ENCODE assay signal across 8 cellular contexts in the genomic region with DNA sequence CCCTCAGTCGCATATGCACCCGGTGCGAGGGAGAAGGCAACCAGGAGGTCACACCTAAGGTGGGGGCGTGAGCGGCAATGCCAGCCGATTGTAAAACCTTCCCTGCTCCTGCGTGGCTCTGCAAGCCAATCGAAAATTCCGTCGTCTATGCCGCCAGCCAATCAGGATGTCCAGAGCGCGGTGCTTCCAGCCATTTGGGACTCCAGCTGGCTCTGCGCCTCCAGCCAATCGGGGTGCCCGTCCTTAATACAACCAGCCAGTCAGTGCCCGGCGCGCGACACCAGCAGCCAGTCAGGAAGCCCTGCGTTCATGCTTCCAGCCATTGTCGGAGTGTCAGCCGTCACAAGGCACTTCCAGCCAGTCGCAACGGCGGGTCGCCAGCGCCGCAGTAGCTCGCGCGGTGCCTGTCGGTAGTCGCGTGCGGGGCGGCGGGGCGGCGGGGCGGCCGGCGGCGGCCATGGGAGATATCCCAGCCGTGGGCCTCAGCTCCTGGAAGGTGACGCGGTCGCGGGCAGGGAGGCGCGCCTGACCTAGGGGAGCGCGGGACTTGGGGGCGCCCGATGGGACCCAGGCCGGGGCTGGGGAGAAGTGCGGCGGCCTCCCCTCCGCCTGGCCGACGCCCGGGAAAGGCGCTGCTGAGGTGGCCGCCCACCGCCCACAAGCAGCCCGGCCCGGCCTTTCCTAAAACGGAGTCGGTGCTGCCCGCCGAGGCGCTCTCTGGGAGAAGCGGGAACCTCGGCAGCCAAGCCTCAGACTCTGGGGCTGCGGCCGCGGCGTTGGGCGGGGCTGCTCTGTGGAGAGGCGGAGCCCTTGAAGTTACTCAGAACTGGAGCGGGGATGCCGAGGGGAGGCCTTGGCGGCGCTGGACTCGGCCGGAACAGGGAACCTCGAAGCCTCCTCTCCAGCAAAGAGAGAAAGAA. TPM values are rescaled to one million over a fixed set of nuclear protein-coding genes. Genes with fewer than 3 reads are reported as not detected.
DNase-seq lines count a peak whose midpoint lies in the region; FAIRE-seq and TF ChIP-seq lines count a peak whose summit lies in the region.

Gene AKR1E2, plus strand, starts transcription at position 340 of the 920 bp plus-strand sequence. Its CDS starts 118 bp downstream, at position 458.

- no peak for TF ChIP-seq CTCF in AG04449 (IDR thresholded peaks at IDR 0.05; ENCODE audit: insufficient read depth, low read length, missing control alignments)
- no peak for TF ChIP-seq CTCF in endothelial cell of umbilical vein (IDR thresholded peaks at IDR 0.05; ENCODE audit: extremely low read depth in 1 of 2, insufficient read depth in 1 of 2, low read depth in 1 of 2, low read length in 2 of 2)

- no peaks in the 10 kb centered on the region for H4K20me1 ChIP-seq in endothelial cell of umbilical vein (replicated peaks; ENCODE audit: control insufficient read depth, extremely low read depth, insufficient read depth, low read length)

- H3K9ac ChIP-seq in endothelial cell of umbilical vein (replicated peaks; ENCODE audit: extremely low read depth, insufficient read depth, low read length), result peak within 1 kb of the TSS; percentile 87

- TF ChIP-seq POLR2A in endothelial cell of umbilical vein (IDR thresholded peaks at IDR 0.05; ENCODE audit: low read depth, low read length), result no peak

- peak; percentile 96 for FAIRE-seq in endothelial cell of umbilical vein (lab: Jason Lieb, UNC)

- H3K4me2 ChIP-seq in endothelial cell of umbilical vein (ENCODE audit: insufficient read depth, low read length), result peak within 1 kb of the TSS; percentile 64

- POLR2A ChIA-PET in AG04449 (lab: Yijun Ruan, JAX) (no interaction called here), endothelial cell of umbilical vein (lab: Charles Lee) (interaction anchor here (0.7 to 0.8 kb wide), 2 partner anchors 620 to 1048 kb away, joined by 3 to 4 read pairs; no protein-coding TSS in a partner anchor)

- H3K9me1 ChIP-seq in endothelial cell of umbilical vein (replicated peaks; ENCODE audit: control insufficient read depth, extremely low read depth, insufficient read depth, low read length), result no peaks in the 10 kb centered on the region

- H3K4me1 ChIP-seq in endothelial cell of umbilical vein (ENCODE audit: control insufficient read depth, extremely low read depth, insufficient read depth, low read length), result peaks cover 5% of the 10 kb centered on the region

- no peaks in the 10 kb centered on the region for H3K36me3 ChIP-seq in endothelial cell of umbilical vein (ENCODE audit: control insufficient read depth in 2 of 2, extremely low read depth in 1 of 2, insufficient read depth in 2 of 2, low read length in 2 of 2)

- BruUV-seq in endothelial cell of umbilical vein (replicated peaks; lab: Mats Ljungman, UMichigan), result TSS peak; percentile 40

- peak; percentile 55 for DNase-seq in AG04449 (ENCODE audit: low read depth, low spot score)
- DNase-seq in GOT3 (lab: John Stamatoyannopoulos, UW), result peak; percentile 50
- DNase-seq in NCI-H748 treated with DMSO at 0.1 percent for 48 hours (lab: John Stamatoyannopoulos, UW), result peak; percentile 15
- DNase-seq in activated T-cell treated with anti-CD3 and anti-CD28 coated beads, Interleukin-2, amount 50 U/mL, for 1 hour, result peak; percentile 70
- peak; percentile 94 for DNase-seq in endothelial cell of umbilical vein (ENCODE audit: low read depth, low spot score)
- DNase-seq in mesenteric fat pad (ENCODE audit: low spot score), result peak; percentile 95
- peak; percentile 48 to 88 (median 70) for DNase-seq in stimulated activated CD4-positive, alpha-beta T cell treated with anti-CD3 and anti-CD28 coated beads, TNF-alpha, amount 100 ng/mL, for 48 hours (ENCODE audit: low read depth in 3 of 3)
- DNase-seq in A172 (ENCODE audit: low spot score), result no peak

- dilution Hi-C loops in endothelial cell of umbilical vein (cut with MboI; ENCODE audit: extremely low pct_ligation_motif_present, low sequenced_read_pairs), result no loop called here

- peak within 1 kb of the TSS; percentile 78 for H3K27ac ChIP-seq in endothelial cell of umbilical vein (ENCODE audit: insufficient read depth, low read depth, low read length)

- CTCF ChIA-PET in AG04449 (lab: Yijun Ruan, JAX) (interaction anchor here (0.8 to 8.2 kb wide), 6 partner anchors 8 to 608 kb away, joined by 3 to 68 read pairs (median 6); no protein-coding TSS in a partner anchor), endothelial cell of umbilical vein (lab: Charles Lee) (interaction anchor here (0.8 to 4.9 kb wide), 5 partner anchors 11 to 608 kb away, joined by 3 to 27 read pairs (median 8); no protein-coding TSS in a partner anchor)

- peaks cover 0 to 1% of the 10 kb centered on the region in 2 experiments for H3K27me3 ChIP-seq in endothelial cell of umbilical vein (ENCODE audit: control insufficient read depth in 2 of 2, insufficient read depth in 2 of 2, low read length in 2 of 2)

- intact Hi-C loops in endothelial cell of umbilical vein (cut with micrococcal nuclease), result loop anchor here (1.0 kb wide), 1 partner anchor 23 kb away; no protein-coding TSS in a partner anchor

- H3K4me3 ChIP-seq in AG04449 (ENCODE audit: low read depth, low read length) (peak within 1 kb of the TSS; percentile 59), endothelial cell of umbilical vein (replicated peaks in 1 of 3; ENCODE audit: insufficient read depth in 1 of 3, low read depth in 1 of 3, low read length in 3 of 3) (peak within 1 kb of the TSS; percentile 25 to 50 (median 39))

- H2AFZ ChIP-seq in endothelial cell of umbilical vein (ENCODE audit: low read depth, low read length), result peak within 1 kb of the TSS; percentile 13

- H3K79me2 ChIP-seq in endothelial cell of umbilical vein (ENCODE audit: control insufficient read depth, insufficient read depth, low read length), result no peaks in the 10 kb centered on the region

- no peaks in the 10 kb centered on the region for H3K9me3 ChIP-seq in endothelial cell of umbilical vein (replicated peaks; ENCODE audit: control insufficient read depth, insufficient read depth, low read length)

TF ChIP-seq in endothelial cell of umbilical vein, 7 proteins besides CTCF, POLR2A, EP300 and RAD21:
- TF ChIP-seq GATA2 (IDR thresholded peaks at IDR 0.05; ENCODE audit: insufficient read depth, insufficient read length, low read depth, low read length) (no peak), EZH2 (IDR thresholded peaks at IDR 0.05; ENCODE audit: borderline replicate concordance, low read depth, low read length, severe bottlenecking) (peak; percentile 86), FOS (IDR thresholded peaks at IDR 0.05; ENCODE audit: borderline replicate concordance, insufficient read depth, low read length) (no peak), POLR2AphosphoS5 (IDR thresholded peaks at IDR 0.05; ENCODE audit: insufficient read depth, low read depth, low read length) (peak; percentile 0)
- TF ChIP-seq, protein P1, sequence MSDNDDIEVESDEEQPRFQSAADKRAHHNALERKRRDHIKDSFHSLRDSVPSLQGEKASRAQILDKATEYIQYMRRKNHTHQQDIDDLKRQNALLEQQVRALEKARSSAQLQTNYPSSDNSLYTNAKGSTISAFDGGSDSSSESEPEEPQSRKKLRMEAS (IDR thresholded peaks at IDR 0.05; ENCODE audit: insufficient read depth, insufficient read length), result peak; percentile 30
TF ChIP-seq in endothelial cell of umbilical vein: peak in this region for 3.

RNA-seq across cellular contexts. Expression of gene AKR1E2, which starts in this region (rescaled TPM):
- 5.8 and 8.2 TPM in 2 replicates for total RNA-seq in endothelial cell of umbilical vein
- polyA plus RNA-seq in endothelial cell of umbilical vein, result 4.0 and 4.9 TPM in 2 replicates
- polyA plus RNA-seq in endothelial cell of umbilical vein (2011; cell fraction: cytosol; rRNA removed), result 4.1 and 6.8 TPM in 2 replicates
- 11.0 and 15.6 TPM in 2 replicates for polyA plus RNA-seq in endothelial cell of umbilical vein (2011; cell fraction: nucleus; rRNA removed)
- 5.0 and 7.2 TPM in 2 replicates for polyA plus RNA-seq in endothelial cell of umbilical vein (2012)
- 17.1 and 21.8 TPM in 2 replicates for polyA minus RNA-seq in endothelial cell of umbilical vein
- not detected for polyA minus RNA-seq in endothelial cell of umbilical vein (2011; cell fraction: cytosol; rRNA and poly(A)+ RNA removed)
- 12.1 and 14.2 TPM in 2 replicates for polyA minus RNA-seq in endothelial cell of umbilical vein (2011; cell fraction: nucleus; rRNA and poly(A)+ RNA removed)
- 9.2 TPM for total RNA-seq in mesenteric fat pad
- total RNA-seq in A172 (2014; rRNA removed; shearing (Covaris generic)), result not detected in 2 replicates
